ENCODE assay signal across 1 cellular context in genomic region chr9:21802418-21803000, GRCh38.
TF ChIP-seq lines count a peak whose summit lies in the region.

TSS of gene MTAP (plus strand) at chr9:21802636. CDS start at chr9:21802749, 113 bp downstream.

TF ChIP-seq in HepG2, 621 proteins besides CTCF, POLR2A, EP300 and RAD21 (continued from another document and continues in another):
- TF ChIP-seq ZBTB10 (CRISPR knock-in tag; IDR thresholded peaks at IDR 0.05; ENCODE audit: borderline replicate concordance), result no peak
- no peak for TF ChIP-seq ZNF329 (CRISPR knock-in tag; IDR thresholded peaks at IDR 0.05; ENCODE audit: low read depth)
- peak; percentile 67; the same call in 1 of the 2 replicates for TF ChIP-seq E2F5 (CRISPR knock-in tag; conservative IDR thresholded peaks at IDR 0.05)
- TF ChIP-seq CREBL2 (CRISPR knock-in tag; IDR thresholded peaks at IDR 0.05; ENCODE audit: borderline replicate concordance), result no peak
- TF ChIP-seq HDAC1 (CRISPR knock-in tag; IDR thresholded peaks at IDR 0.05), result peak; percentile 62; the same call in 1 of the 2 replicates
- 0 out of 3 replicates have a peak, but pooled peaks have one; percentile 15 for TF ChIP-seq MXI1 (IDR thresholded peaks at IDR 0.05; ENCODE audit: borderline replicate concordance, low read depth, low read length)
- TF ChIP-seq ZNF878 (CRISPR knock-in tag; IDR thresholded peaks at IDR 0.05), result 0 out of 2 replicates have a peak, but pooled peaks have one; percentile 39
- TF ChIP-seq IRF9 (CRISPR knock-in tag; IDR thresholded peaks at IDR 0.05; ENCODE audit: borderline replicate concordance), result peak; percentile 18; the same call in 1 of the 2 replicates
- no peak for TF ChIP-seq ZNF180 (CRISPR knock-in tag; IDR thresholded peaks at IDR 0.05; ENCODE audit: borderline replicate concordance, low read depth)
- TF ChIP-seq ZNF350 (CRISPR knock-in tag; IDR thresholded peaks at IDR 0.05; ENCODE audit: borderline replicate concordance, low read depth), result no peak
- no peak for TF ChIP-seq ZNF17 (CRISPR knock-in tag; IDR thresholded peaks at IDR 0.05)
- peak; percentile 51 for TF ChIP-seq RBM22 (optimal IDR thresholded peaks at IDR 0.05; ENCODE audit: low read length)
- no peak for TF ChIP-seq ZNF572 (CRISPR knock-in tag; IDR thresholded peaks at IDR 0.05)
- no peak; the same call in 1 of the 2 replicates for TF ChIP-seq MIER3 (CRISPR knock-in tag; IDR thresholded peaks at IDR 0.05; ENCODE audit: borderline replicate concordance)
- TF ChIP-seq ZNF616 (CRISPR knock-in tag; IDR thresholded peaks at IDR 0.05; ENCODE audit: low read depth), result no peak; the same call in 1 of the 2 replicates
- no peak for TF ChIP-seq U2AF1 (optimal IDR thresholded peaks at IDR 0.05; ENCODE audit: low read depth, low read length)
- no peak for TF ChIP-seq ZNF710 (CRISPR knock-in tag; IDR thresholded peaks at IDR 0.05; ENCODE audit: borderline replicate concordance)
- TF ChIP-seq ZNF672 (CRISPR knock-in tag; IDR thresholded peaks at IDR 0.05), result no peak
- no peak for TF ChIP-seq XRCC5 (optimal IDR thresholded peaks at IDR 0.05; ENCODE audit: low read length)
- TF ChIP-seq ZNF317 (CRISPR knock-in tag; IDR thresholded peaks at IDR 0.05), result no peak
- peak; percentile 83 for TF ChIP-seq ARID4A (CRISPR knock-in tag; IDR thresholded peaks at IDR 0.05; ENCODE audit: borderline replicate concordance)
- peak; percentile 69; the same call in 1 of the 2 replicates for TF ChIP-seq ZNF510 (CRISPR knock-in tag; IDR thresholded peaks at IDR 0.05; ENCODE audit: low read depth)
- TF ChIP-seq FOXA3 (CRISPR knock-in tag; IDR thresholded peaks at IDR 0.05), result 0 out of 2 replicates have a peak, but pooled peaks have one; percentile 17
- TF ChIP-seq HNF1A (IDR thresholded peaks at IDR 0.05; ENCODE audit: low read depth), result no peak
- 0 out of 2 replicates have a peak, but pooled peaks have one; percentile 20 for TF ChIP-seq HNF1A (CRISPR knock-in tag; IDR thresholded peaks at IDR 0.05; ENCODE audit: borderline replicate concordance)
- no peak for TF ChIP-seq ELF1 (CRISPR knock-in tag; IDR thresholded peaks at IDR 0.05)
- TF ChIP-seq KDM3A (CRISPR knock-in tag; IDR thresholded peaks at IDR 0.05; ENCODE audit: low read depth), result no peak
- TF ChIP-seq BATF2 (CRISPR knock-in tag; IDR thresholded peaks at IDR 0.05), result peak; percentile 90; the same call in 1 of the 2 replicates
- TF ChIP-seq ZNF569 (CRISPR knock-in tag; IDR thresholded peaks at IDR 0.05; ENCODE audit: borderline replicate concordance), result no peak
- TF ChIP-seq ETV6 (CRISPR knock-in tag; conservative IDR thresholded peaks at IDR 0.05), result no peak
- TF ChIP-seq ZNF224 (CRISPR knock-in tag; IDR thresholded peaks at IDR 0.05), result no peak
- no peak for TF ChIP-seq CHD2 (IDR thresholded peaks at IDR 0.05; ENCODE audit: low read depth, low read length)
- no peak for TF ChIP-seq STAT6 (CRISPR knock-in tag; IDR thresholded peaks at IDR 0.05; ENCODE audit: borderline replicate concordance)
- TF ChIP-seq ZNF451 (CRISPR knock-in tag; IDR thresholded peaks at IDR 0.05), result no peak; the same call in 1 of the 2 replicates
- TF ChIP-seq ZNF343 (CRISPR knock-in tag; IDR thresholded peaks at IDR 0.05), result peak; percentile 43; the same call in 1 of the 2 replicates
- peak; percentile 69; the same call in 1 of the 2 replicates for TF ChIP-seq HBP1 (CRISPR knock-in tag; IDR thresholded peaks at IDR 0.05; ENCODE audit: low read depth)
